ENCODE assay signal across 1 cellular context in genomic region chr19:39475748-39476147, GRCh38.
A peak's percentile ranks its signal among the peaks of the same experiment; 100 is the strongest.
TF ChIP-seq lines count a peak whose summit lies in the region.

No MANE protein-coding gene starts in this region.

TF ChIP-seq in GM12878, 131 proteins besides CTCF, POLR2A, EP300 and RAD21:
- peak; percentile 62; the same call in 1 of the 2 replicates for TF ChIP-seq POLR2AphosphoS5 (IDR thresholded peaks at IDR 0.05; ENCODE audit: low read length)
- no peak for TF ChIP-seq TCF3 (IDR thresholded peaks at IDR 0.05; ENCODE audit: borderline replicate concordance, insufficient read depth, low read depth, low read length)
- no peak for TF ChIP-seq HDGF (IDR thresholded peaks at IDR 0.05)
- no peak for TF ChIP-seq JUNB (IDR thresholded peaks at IDR 0.05)
TF ChIP-seq in GM12878: peak in this region for 1.
